ENCODE assay signal across 9 cellular contexts in genomic region chr2:185208261-185208660, GRCh38.
A peak's percentile ranks its signal among the peaks of the same experiment; 100 is the strongest.
DNase-seq lines count a peak whose midpoint lies in the region; ATAC-seq lines count a peak whose summit lies in the region.
"Had no signal": no experiment of that assay in that cellular context is flagged by ENCODE, and none has a peak within 500 bp of the region (broad histone marks: within the 10 kb centered on the region; RNA-seq: fewer than 3 reads in every experiment).

No MANE protein-coding gene starts in this region.

- no peak overlapping the region for H3K4me3 ChIP-seq in right cardiac atrium (ENCODE audit: low read length)

- WGBS in right cardiac atrium: 0% methylated on average over 1 of the region's 1 CpG

- H3K27ac ChIP-seq in right cardiac atrium (ENCODE audit: low read length): no peak overlapping the region

- H3K9me3 ChIP-seq in right cardiac atrium (ENCODE audit: control insufficient read depth, low read length): no peaks in the 10 kb centered on the region

- intact Hi-C loops in right cardiac atrium (cut with DNase I): no loop called here

- no peaks in the 10 kb centered on the region for H3K4me1 ChIP-seq in right cardiac atrium (ENCODE audit: control insufficient read depth, insufficient read depth, low read length)

- ATAC-seq in right cardiac atrium: no peak

- H3K27me3 ChIP-seq in right cardiac atrium (ENCODE audit: control insufficient read depth, insufficient read depth): no peaks in the 10 kb centered on the region

- DNase-seq in EL (peak; percentile 1), HuH-7.5 (ENCODE audit: low spot score) (peak; percentile 13), SK-N-DZ (ENCODE audit: low spot score) (peak; percentile 61), kidney tubule cell (ENCODE audit: low spot score) (peak; percentile 54), activated gamma-delta T cell treated with Interleukin-2 at 50 U/mL for 16 hours (no peak), right cardiac atrium (no peak), epidermal melanocyte (ENCODE audit: insufficient read length, low spot score) (no peak), DMS79 treated with DMSO at 0.1 percent for 48 hours (lab: John Stamatoyannopoulos, UW) (no peak)
- DNase-seq: activated naive CD8-positive, alpha-beta T cell treated with anti-CD3 and anti-CD28 coated beads, Interleukin-2, amount 10 ng/mL, durations not matched to agents 7 days and 5 days had no signal

Comparison
In these comparisons a context has a peak if more than half of its experiments do, and no peak if none do; other contexts are left out.
1. DNase-seq: peak in EL (single experiment), HuH-7.5 (single experiment), SK-N-DZ (single experiment) and kidney tubule cell (single experiment); none in activated gamma-delta T cell treated with Interleukin-2 at 50 U/mL for 16 hours (single experiment), right cardiac atrium (0 of 3), epidermal melanocyte (single experiment) and DMS79 treated with DMSO at 0.1 percent for 48 hours (single experiment).